In the genomic region with DNA sequence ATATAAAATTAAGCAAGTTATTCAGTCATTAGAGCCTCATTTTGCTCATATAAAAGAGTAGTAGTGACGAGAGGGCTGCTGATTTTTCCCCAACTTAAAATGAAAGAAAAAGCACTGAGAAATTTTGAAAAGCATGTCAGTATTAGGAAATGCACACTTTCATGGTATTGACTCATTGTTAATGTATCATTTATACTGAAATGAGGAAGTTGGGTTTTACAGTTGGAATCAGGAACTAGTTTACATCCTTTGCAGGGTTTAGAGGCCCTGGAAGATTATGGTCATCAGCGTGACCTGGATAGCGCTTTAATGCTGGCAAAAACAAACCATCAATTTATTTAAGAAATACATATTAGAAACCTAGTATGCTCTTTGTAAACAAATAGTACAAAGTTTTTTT, we compare ENCODE assay signal across 10 cellular contexts.
DNase-seq lines count a peak whose midpoint lies in the region; ATAC-seq lines count a peak whose summit lies in the region.
"Had no signal": no experiment of that assay in that cellular context is flagged by ENCODE, and none has a peak within 500 bp of the region (broad histone marks: within the 10 kb centered on the region; RNA-seq: fewer than 3 reads in every experiment).

No MANE protein-coding gene starts in this region.

- peak overlapping the region in 1 of 10 donors; percentile 58 for H3K4me3 Mint-ChIP-seq in naive thymus-derived CD4-positive, alpha-beta T cell
- H3K4me3 Mint-ChIP-seq: nephron had no signal

- intact Hi-C loops in naive thymus-derived CD4-positive, alpha-beta T cell (cut with micrococcal nuclease), result loop anchor here in 1 of 2 donors (5.0 kb wide), 1 partner anchor 37 kb away; no protein-coding TSS in a partner anchor

- no peaks in the 10 kb centered on the region for H3K27me3 Mint-ChIP-seq in naive thymus-derived CD4-positive, alpha-beta T cell

- no peak overlapping the region for H3K4me3 ChIP-seq in naive thymus-derived CD4-positive, alpha-beta T cell (ENCODE audit: low read length)
- H3K4me3 ChIP-seq: A549 had no signal

- H3K4me1 Mint-ChIP-seq in naive thymus-derived CD4-positive, alpha-beta T cell, result peaks cover 6 to 45% (median 15%) of the 10 kb centered on the region in 7 donors
- H3K4me1 Mint-ChIP-seq: nephron had no signal

- H3K4me1 ChIP-seq in naive thymus-derived CD4-positive, alpha-beta T cell (ENCODE audit: control insufficient read depth in 2 of 2, insufficient read depth in 2 of 2, low read length in 2 of 2), result peaks cover 3 to 4% of the 10 kb centered on the region in 2 donors

- H3K27ac Mint-ChIP-seq in naive thymus-derived CD4-positive, alpha-beta T cell, result peak overlapping the region in 1 of 9 donors; percentile 79
- H3K27ac Mint-ChIP-seq: nephron had no signal

- no peaks in the 10 kb centered on the region for H3K36me3 ChIP-seq in naive thymus-derived CD4-positive, alpha-beta T cell (ENCODE audit: control insufficient read depth in 2 of 3, insufficient read depth in 3 of 3, low read length in 3 of 3)

- DNase-seq in activated CD4-positive, CD25-positive, alpha-beta regulatory T cell (lab: John Stamatoyannopoulos, UW), result no peak
- peak; percentile 82 for DNase-seq in SKM-1 (lab: John Stamatoyannopoulos, UW; ENCODE audit: unreplicated experiment)
- no peak for DNase-seq in naive thymus-derived CD4-positive, alpha-beta T cell
- no peak for DNase-seq in ureter (ENCODE audit: low spot score)
- DNase-seq in SW 1271 (lab: John Stamatoyannopoulos, UW), result no peak
- no peak for DNase-seq in DMS114 treated with DMSO at 0.1 percent for 48 hours (lab: John Stamatoyannopoulos, UW; ENCODE audit: unreplicated experiment)

- POLR2A ChIA-PET in naive thymus-derived CD4-positive, alpha-beta T cell (lab: Charles Lee), result no interaction called here

- CTCF ChIA-PET in naive thymus-derived CD4-positive, alpha-beta T cell (lab: Charles Lee), result interaction anchor here (0.7 to 1.1 kb wide), 2 partner anchors 157 to 196 kb away, joined by 3 read pairs; no protein-coding TSS in a partner anchor

- peaks cover 0 to 2% (median 0%) of the 10 kb centered on the region in 11 donors for H3K9me3 Mint-ChIP-seq in naive thymus-derived CD4-positive, alpha-beta T cell
- H3K9me3 Mint-ChIP-seq: nephron had no signal

- ATAC-seq in activated CD4-positive, CD25-positive, alpha-beta regulatory T cell treated with anti-CD3 and anti-CD28 coated beads, Interleukin-2, amount 50 U/mL, for 24 hours, result peak; percentile 51 to 60
- peak; percentile 48 for ATAC-seq in HG03025 (IDR thresholded peaks at IDR 0.05; ENCODE audit: low FRiP score, unreplicated experiment)
- ATAC-seq in naive thymus-derived CD4-positive, alpha-beta T cell, result peak; percentile 79
- ATAC-seq: A549 had no signal

- H3K9me3 ChIP-seq in naive thymus-derived CD4-positive, alpha-beta T cell (ENCODE audit: control insufficient read depth in 2 of 3, low read length in 3 of 3), result no peaks in the 10 kb centered on the region
- H3K9me3 ChIP-seq: A549 had no signal

- H3K36me3 Mint-ChIP-seq in naive thymus-derived CD4-positive, alpha-beta T cell, result peaks cover 0 to 7% (median 0%) of the 10 kb centered on the region in 5 donors

- H3K27ac ChIP-seq in naive thymus-derived CD4-positive, alpha-beta T cell (ENCODE audit: low read depth, low read length), result no peak overlapping the region

- no peaks in the 10 kb centered on the region for H3K27me3 ChIP-seq in naive thymus-derived CD4-positive, alpha-beta T cell (ENCODE audit: control insufficient read depth in 2 of 2, insufficient read depth in 2 of 2, low read length in 2 of 2)
